ENCODE assay signal across 24 cellular contexts in the genomic region with DNA sequence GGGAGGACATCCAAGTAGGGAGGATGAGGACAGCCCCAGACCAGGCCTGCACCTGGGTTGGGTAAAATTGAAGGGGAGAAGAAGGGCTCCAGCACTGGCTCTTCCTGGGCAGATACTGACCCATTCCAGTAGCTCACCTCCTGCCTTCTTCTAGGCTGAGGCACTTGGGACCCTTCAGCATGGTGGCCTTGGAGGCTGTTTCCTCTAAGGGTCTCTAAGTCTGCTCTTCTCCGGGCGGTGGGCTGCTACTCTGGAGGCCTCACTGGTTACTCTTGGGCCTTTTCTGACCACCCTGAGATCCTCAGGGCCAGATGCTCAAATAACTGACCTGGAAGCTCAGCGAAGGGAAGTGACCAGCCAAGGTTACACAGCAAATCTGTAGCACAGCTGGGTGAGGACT. TPM values are rescaled to one million over a fixed set of nuclear protein-coding genes. Genes with fewer than 3 reads are reported as not detected.
DNase-seq lines count a peak whose midpoint lies in the region; ATAC-seq and TF ChIP-seq lines count a peak whose summit lies in the region.
"Had no signal": no experiment of that assay in that cellular context is flagged by ENCODE, and none has a peak within 500 bp of the region (broad histone marks: within the 10 kb centered on the region; RNA-seq: fewer than 3 reads in every experiment).

No MANE protein-coding gene starts in this region.

- no peaks in the 10 kb centered on the region for H3K4me1 ChIP-seq in effector memory CD4-positive, alpha-beta T cell (ENCODE audit: control insufficient read depth, insufficient read depth, low read length, poor library complexity, severe bottlenecking)
- H3K4me1 ChIP-seq: SJSA1 had no signal

- CTCF ChIA-PET in activated naive CD4-positive, alpha-beta T cell treated with anti-CD3 and anti-CD28 coated beads, Interleukin-2, amount 10 ng/mL, durations not matched to agents 7 days and 5 days (lab: Charles Lee): interaction anchor here (4.1 to 14.2 kb wide), 3 partner anchors 11 to 111 kb away, joined by 27 to 415 read pairs (median 44); no protein-coding TSS in a partner anchor
- CTCF ChIA-PET in activated B cell treated with CpG ODN at 0.5 μM for 24 hours (lab: Charles Lee): interaction anchor here (0.7 to 1.4 kb wide), 3 partner anchors 9 to 11 kb away, joined by 3 to 4 read pairs (median 4); no protein-coding TSS in a partner anchor
- CTCF ChIA-PET in activated CD4-positive, alpha-beta T cell treated with anti-CD3 and anti-CD28 coated beads, Interleukin-2, amount 10 ng/mL, durations not matched to agents 7 days and 5 days (lab: Charles Lee): interaction anchor here (1.0 to 1.1 kb wide), 2 partner anchors 10 to 96 kb away, joined by 3 to 7 read pairs; no protein-coding TSS in a partner anchor

- no peak overlapping the region for H3K4me3 Mint-ChIP-seq in activated naive CD4-positive, alpha-beta T cell treated with anti-CD3 and anti-CD28 coated beads, Interleukin-2, amount 10 ng/mL, durations not matched to agents 7 days and 5 days
- no peak overlapping the region for H3K4me3 Mint-ChIP-seq in activated B cell treated with CpG ODN at 0.5 μM for 24 hours
- no peak overlapping the region for H3K4me3 Mint-ChIP-seq in activated CD4-positive, alpha-beta T cell treated with anti-CD3 and anti-CD28 coated beads, Interleukin-2, amount 10 ng/mL, durations not matched to agents 7 days and 5 days
- H3K4me3 Mint-ChIP-seq: CD4-positive, CD25-positive, alpha-beta regulatory T cell had no signal

- no peaks in the 10 kb centered on the region for H3K9me3 Mint-ChIP-seq in activated naive CD4-positive, alpha-beta T cell treated with anti-CD3 and anti-CD28 coated beads, Interleukin-2, amount 10 ng/mL, durations not matched to agents 7 days and 5 days
- no peaks in the 10 kb centered on the region for H3K9me3 Mint-ChIP-seq in activated B cell treated with CpG ODN at 0.5 μM for 24 hours
- no peaks in the 10 kb centered on the region for H3K9me3 Mint-ChIP-seq in activated CD4-positive, alpha-beta T cell treated with anti-CD3 and anti-CD28 coated beads, Interleukin-2, amount 10 ng/mL, durations not matched to agents 7 days and 5 days

- no peak overlapping the region for H3K27ac ChIP-seq in effector memory CD4-positive, alpha-beta T cell (ENCODE audit: insufficient read depth, low read length, poor library complexity, severe bottlenecking)
- H3K27ac ChIP-seq: GM23248, HL-60, SJSA1 had no signal

- no peak for TF ChIP-seq CTCF in activated B cell treated with CpG ODN at 0.5 μM for 24 hours (IDR thresholded peaks at IDR 0.05)

- POLR2A ChIA-PET in activated B cell treated with CpG ODN at 0.5 μM for 24 hours (lab: Charles Lee): no interaction called here
- POLR2A ChIA-PET in activated CD4-positive, alpha-beta T cell treated with anti-CD3 and anti-CD28 coated beads, Interleukin-2, amount 10 ng/mL, durations not matched to agents 7 days and 5 days (lab: Charles Lee): no interaction called here

- H3K9me3 ChIP-seq in effector memory CD4-positive, alpha-beta T cell (ENCODE audit: control insufficient read depth, low read length): no peaks in the 10 kb centered on the region
- H3K9me3 ChIP-seq: SJSA1 had no signal

- no peak overlapping the region for H3K4me3 ChIP-seq in effector memory CD4-positive, alpha-beta T cell (ENCODE audit: insufficient read depth, low read depth, low read length, poor library complexity, severe bottlenecking)
- H3K4me3 ChIP-seq: GM23248, SJSA1 had no signal

- H3K27me3 ChIP-seq in effector memory CD4-positive, alpha-beta T cell (replicated peaks; ENCODE audit: control insufficient read depth, insufficient read depth, low read length, poor library complexity, severe bottlenecking): peaks cover 5% of the 10 kb centered on the region

- no peaks in the 10 kb centered on the region for H3K36me3 ChIP-seq in effector memory CD4-positive, alpha-beta T cell (ENCODE audit: control insufficient read depth, insufficient read depth, low read length)
- H3K36me3 ChIP-seq: SJSA1 had no signal

- DNase-seq in activated naive CD4-positive, alpha-beta T cell treated with anti-CD3 and anti-CD28 coated beads, Interleukin-2, amount 10 ng/mL, durations not matched to agents 7 days and 5 days: peak; percentile 3
- no peak for DNase-seq in activated naive CD4-positive, alpha-beta T cell (lab: John Stamatoyannopoulos, UW)
- peak; percentile 2 for DNase-seq in activated B cell treated with CpG ODN at 0.5 μM for 24 hours
- DNase-seq in islet precursor cell: peak; percentile 37
- no peak for DNase-seq in activated CD4-positive, alpha-beta T cell treated with anti-CD3 and anti-CD28 coated beads, Interleukin-2, amount 10 ng/mL, durations not matched to agents 7 days and 5 days
- no peak for DNase-seq in NCI-H69 (lab: John Stamatoyannopoulos, UW)
- no peak for DNase-seq in effector memory CD4-positive, alpha-beta T cell
- DNase-seq: 8988T; ACHN; CD4-positive, CD25-positive, alpha-beta regulatory T cell; GM23248; H7; Karpas-422; NCI-H1105; NCI-H146; NCI-H1930; NCI-H446; NCI-H524 treated with DMSO at 0.1 percent for 48 hours; NCI-H82; NK-92 treated with Interleukin-12 subunit alpha and Interleukin-12 subunit beta, amount 100 ng/mL, for 24 hours; PC-3 had no signal

- no peak overlapping the region for H3K27ac Mint-ChIP-seq in activated naive CD4-positive, alpha-beta T cell treated with anti-CD3 and anti-CD28 coated beads, Interleukin-2, amount 10 ng/mL, durations not matched to agents 7 days and 5 days
- H3K27ac Mint-ChIP-seq in activated B cell treated with CpG ODN at 0.5 μM for 24 hours: no peak overlapping the region
- no peak overlapping the region for H3K27ac Mint-ChIP-seq in activated CD4-positive, alpha-beta T cell treated with anti-CD3 and anti-CD28 coated beads, Interleukin-2, amount 10 ng/mL, durations not matched to agents 7 days and 5 days

- H3K4me1 Mint-ChIP-seq in activated naive CD4-positive, alpha-beta T cell treated with anti-CD3 and anti-CD28 coated beads, Interleukin-2, amount 10 ng/mL, durations not matched to agents 7 days and 5 days: no peaks in the 10 kb centered on the region
- no peaks in the 10 kb centered on the region for H3K4me1 Mint-ChIP-seq in activated B cell treated with CpG ODN at 0.5 μM for 24 hours
- H3K4me1 Mint-ChIP-seq in activated CD4-positive, alpha-beta T cell treated with anti-CD3 and anti-CD28 coated beads, Interleukin-2, amount 10 ng/mL, durations not matched to agents 7 days and 5 days: no peaks in the 10 kb centered on the region
- H3K4me1 Mint-ChIP-seq: CD4-positive, CD25-positive, alpha-beta regulatory T cell had no signal

- ATAC-seq in activated B cell treated with CpG ODN at 0.5 μM for 24 hours (ENCODE audit: low read depth): no peak
- ATAC-seq: PC-3, Right ventricle myocardium inferior had no signal

- intact Hi-C loops in activated B cell treated with CpG ODN at 0.5 μM for 24 hours (cut with micrococcal nuclease): no loop called here

- H3K36me3 Mint-ChIP-seq in activated naive CD4-positive, alpha-beta T cell treated with anti-CD3 and anti-CD28 coated beads, Interleukin-2, amount 10 ng/mL, durations not matched to agents 7 days and 5 days: no peaks in the 10 kb centered on the region
- no peaks in the 10 kb centered on the region for H3K36me3 Mint-ChIP-seq in activated B cell treated with CpG ODN at 0.5 μM for 24 hours (ENCODE audit: low read depth)
- H3K36me3 Mint-ChIP-seq in activated CD4-positive, alpha-beta T cell treated with anti-CD3 and anti-CD28 coated beads, Interleukin-2, amount 10 ng/mL, durations not matched to agents 7 days and 5 days (ENCODE audit: low read depth): no peaks in the 10 kb centered on the region
- H3K36me3 Mint-ChIP-seq: CD4-positive, CD25-positive, alpha-beta regulatory T cell had no signal

- peaks cover 63% of the 10 kb centered on the region for H3K27me3 Mint-ChIP-seq in activated naive CD4-positive, alpha-beta T cell treated with anti-CD3 and anti-CD28 coated beads, Interleukin-2, amount 10 ng/mL, durations not matched to agents 7 days and 5 days
- peaks cover 14% of the 10 kb centered on the region for H3K27me3 Mint-ChIP-seq in activated B cell treated with CpG ODN at 0.5 μM for 24 hours
- H3K27me3 Mint-ChIP-seq in activated CD4-positive, alpha-beta T cell treated with anti-CD3 and anti-CD28 coated beads, Interleukin-2, amount 10 ng/mL, durations not matched to agents 7 days and 5 days: peaks cover 3% of the 10 kb centered on the region

RNA-seq across cellular contexts. Expression of a gene that starts 2.8 kb away (rescaled TPM):
- total RNA-seq in activated B cell treated with CpG ODN at 0.5 μM for 24 hours: not detected in 2 replicates
- total RNA-seq in activated CD4-positive, alpha-beta T cell treated with anti-CD3 and anti-CD28 coated beads, Interleukin-2, amount 10 ng/mL, durations not matched to agents 7 days and 5 days: not detected
- total RNA-seq: CD4-positive, CD25-positive, alpha-beta regulatory T cell; GM23248; H7; PC-3; Right ventricle myocardium inferior; SJSA1 had no signal

RNA-seq across cellular contexts. Expression of a gene that starts 7.8 kb away (rescaled TPM):
- not detected in 2 replicates for total RNA-seq in activated B cell treated with CpG ODN at 0.5 μM for 24 hours
- not detected for total RNA-seq in activated CD4-positive, alpha-beta T cell treated with anti-CD3 and anti-CD28 coated beads, Interleukin-2, amount 10 ng/mL, durations not matched to agents 7 days and 5 days
- total RNA-seq: CD4-positive, CD25-positive, alpha-beta regulatory T cell; GM23248; H7; PC-3; Right ventricle myocardium inferior; SJSA1 had no signal

RNA-seq across cellular contexts. Expression of a gene that starts 55.9 kb away (rescaled TPM):
- total RNA-seq in activated B cell treated with CpG ODN at 0.5 μM for 24 hours: 115 and 125 TPM in 2 replicates
- 100 to 1,000 TPM; 287 to 297 TPM for total RNA-seq in activated CD4-positive, alpha-beta T cell treated with anti-CD3 and anti-CD28 coated beads, Interleukin-2, amount 10 ng/mL, durations not matched to agents 7 days and 5 days

Comparison
In these comparisons a context has a peak if more than half of its experiments do, and no peak if none do; other contexts are left out.
1. DNase-seq: peak in activated naive CD4-positive, alpha-beta T cell treated with anti-CD3 and anti-CD28 coated beads, Interleukin-2, amount 10 ng/mL, durations not matched to agents 7 days and 5 days (single experiment), activated B cell treated with CpG ODN at 0.5 μM for 24 hours (single experiment) and islet precursor cell (single experiment); none in activated naive CD4-positive, alpha-beta T cell (0 of 4), activated CD4-positive, alpha-beta T cell treated with anti-CD3 and anti-CD28 coated beads, Interleukin-2, amount 10 ng/mL, durations not matched to agents 7 days and 5 days (single experiment), NCI-H69 (single experiment) and effector memory CD4-positive, alpha-beta T cell (0 of 3).